Comparison of ENCODE assay signal across 13 cellular contexts in genomic region chr19:16654151-16654550, GRCh38. TPM values are rescaled to one million over a fixed set of nuclear protein-coding genes. Genes with fewer than 3 reads are reported as not detected.
DNase-seq lines count a peak whose midpoint lies in the region; ATAC-seq, FAIRE-seq and TF ChIP-seq lines count a peak whose summit lies in the region.
"Had no signal": no experiment of that assay in that cellular context is flagged by ENCODE, and none has a peak within 500 bp of the region (broad histone marks: within the 10 kb centered on the region; RNA-seq: fewer than 3 reads in every experiment).

No MANE protein-coding gene starts in this region.

- TF ChIP-seq CTCF in NB4 (IDR thresholded peaks at IDR 0.05; ENCODE audit: low read depth, low read length) (no peak), K562 (IDR thresholded peaks at IDR 0.05 in 2 of 3, conservative IDR thresholded peaks at IDR 0.05 in 1 of 3; ENCODE audit: insufficient read depth in 2 of 3, low read depth in 1 of 3, low read length in 3 of 3) (no peak), prostate gland (IDR thresholded peaks at IDR 0.05) (no peak)

- BruUV-seq in K562 (replicated peaks; lab: Mats Ljungman, UMichigan): no TSS peak

- H2AFZ ChIP-seq in K562 (ENCODE audit: low read depth, low read length): no peak overlapping the region

- TF ChIP-seq RAD21 in K562 (CRISPR knock-in tag; conservative IDR thresholded peaks at IDR 0.05 in 1 of 2, IDR thresholded peaks at IDR 0.05 in 1 of 2): no peak

- ATAC-seq in K562 (peak; percentile 89), GM21423 (IDR thresholded peaks at IDR 0.05; ENCODE audit: unreplicated experiment) (no peak), GM18520 (IDR thresholded peaks at IDR 0.05; ENCODE audit: unreplicated experiment) (no peak)

- POLR2A ChIA-PET in K562 (lab: Yijun Ruan, JAX): interaction anchor here (1.0 to 1.1 kb wide), 2 partner anchors 9 to 11 kb away, joined by 3 read pairs; no protein-coding TSS in a partner anchor

- peaks cover 92% of the 10 kb centered on the region for H3K36me3 ChIP-seq in K562 (ENCODE audit: control insufficient read depth, insufficient read depth, low read length)
- H3K36me3 ChIP-seq in prostate gland: no peaks in the 10 kb centered on the region

- FAIRE-seq in K562 (lab: Jason Lieb, UNC): no peak

- in situ Hi-C loops in K562 (cut with MboI): no loop called here

- intact Hi-C loops in K562 (cut with micrococcal nuclease) (no loop called here), prostate gland (cut with DNase I) (no loop called here)

- H3K9ac ChIP-seq in K562 (ENCODE audit: insufficient read depth in 1 of 2, low read depth in 2 of 2, low read length in 2 of 2): no peak overlapping the region

- no peak for TF ChIP-seq EP300 in K562 (IDR thresholded peaks at IDR 0.05; ENCODE audit: low read length)

- TF ChIP-seq POLR2A in NB4 (IDR thresholded peaks at IDR 0.05; ENCODE audit: extremely low read depth, insufficient read length) (no peak), K562 (conservative IDR thresholded peaks at IDR 0.05) (no peak; the same call in 1 of the 2 replicates), prostate gland (IDR thresholded peaks at IDR 0.05) (no peak)

- peak; percentile 82 for DNase-seq in NCI-H82 (lab: John Stamatoyannopoulos, UW)
- DNase-seq in NCI-H82 treated with DMSO at 0.1 percent for 48 hours (lab: John Stamatoyannopoulos, UW; ENCODE audit: unreplicated experiment): no peak
- peak; percentile 30 for DNase-seq in NB4 (ENCODE audit: low read depth)
- peak in 3 of 4 experiments; percentile 73 to 79 (median 73) for DNase-seq in K562 (ENCODE audit: extremely low read depth in 1 of 4, low spot score in 3 of 4)
- no peak for DNase-seq in prostate gland (ENCODE audit: low spot score)
- no peak for DNase-seq in COLO829 (ENCODE audit: low spot score)
- DNase-seq: activated CD4-positive, CD25-positive, alpha-beta regulatory T cell treated with anti-CD3 and anti-CD28 coated beads, Interleukin-2, amount 50 U/mL, for 72 hours; NCI-H1105 treated with DMSO at 0.1 percent for 48 hours; NCI-H748 treated with DMSO at 0.1 percent for 48 hours; upper lobe of left lung had no signal

- H3K4me3 ChIP-seq in NB4 (ENCODE audit: low read depth, low read length) (no peak overlapping the region), K562 (no peak overlapping the region), prostate gland (no peak overlapping the region)
- H3K4me3 ChIP-seq: SJSA1, upper lobe of left lung had no signal

- H3K79me2 ChIP-seq in K562 (ENCODE audit: control insufficient read depth, insufficient read depth, low read length): peaks cover 32% of the 10 kb centered on the region

- peaks cover 9% of the 10 kb centered on the region for H4K20me1 ChIP-seq in K562 (replicated peaks; ENCODE audit: control insufficient read depth, insufficient read depth, low read length)

- peaks cover 3% of the 10 kb centered on the region for H3K9me1 ChIP-seq in K562 (ENCODE audit: control insufficient read depth, insufficient read depth, low read length)

- H3K4me1 ChIP-seq in K562 (replicated peaks in 1 of 2; ENCODE audit: control insufficient read depth in 2 of 2, insufficient read depth in 2 of 2, low read length in 2 of 2) (peaks cover 4% of the 10 kb centered on the region in 2 experiments; a peak in 3 of 5 replicates), prostate gland (replicated peaks) (peaks cover 15% of the 10 kb centered on the region)

- H3K9me3 ChIP-seq in K562 (replicated peaks; ENCODE audit: control insufficient read depth, insufficient read depth, low read depth, low read length): no peaks in the 10 kb centered on the region
- no peaks in the 10 kb centered on the region for H3K9me3 ChIP-seq in prostate gland
- H3K9me3 ChIP-seq: SJSA1, upper lobe of left lung had no signal

- 100% methylated on average over 3 of the region's 3 CpGs for WGBS in K562 (ENCODE audit: insufficient coverage, low coverage, missing lambda C conversion rate)
- 93% methylated on average over 3 of the region's 3 CpGs for WGBS in prostate gland

- H3K4me2 ChIP-seq in K562 (ENCODE audit: insufficient read depth, low read length): no peak overlapping the region

- H3K27me3 ChIP-seq in K562 (ENCODE audit: control insufficient read depth in 2 of 2, insufficient read depth in 2 of 2, low read length in 2 of 2): no peaks in the 10 kb centered on the region
- H3K27me3 ChIP-seq in prostate gland (replicated peaks; ENCODE audit: insufficient read depth): no peaks in the 10 kb centered on the region
- H3K27me3 ChIP-seq: SJSA1, upper lobe of left lung had no signal

- H3K27ac ChIP-seq in K562 (ENCODE audit: extremely low read depth, low read depth, low read length) (no peak overlapping the region), prostate gland (peak overlapping the region; percentile 61 to 70)
- H3K27ac ChIP-seq: SJSA1, upper lobe of left lung had no signal

- CTCF ChIA-PET in K562 (lab: Yijun Ruan, JAX; ENCODE audit: low intra/inter-chr PET ratio): no interaction called here

TF ChIP-seq in K562, 482 proteins besides CTCF, POLR2A, EP300 and RAD21 (continues in another document):
- no peak for TF ChIP-seq ELF4 (CRISPR knock-in tag; IDR thresholded peaks at IDR 0.05)
- no peak for TF ChIP-seq TCF3 (CRISPR knock-in tag; IDR thresholded peaks at IDR 0.05)
- no peak for TF ChIP-seq CCNT2 (IDR thresholded peaks at IDR 0.05; ENCODE audit: borderline replicate concordance, extremely low read depth, insufficient read length, low read depth, low read length)
- peak; percentile 86 for TF ChIP-seq NFYB (IDR thresholded peaks at IDR 0.05; ENCODE audit: extremely low read depth, insufficient read length)
- TF ChIP-seq RAD51 (IDR thresholded peaks at IDR 0.05; ENCODE audit: borderline replicate concordance, low read depth): peak; percentile 80; the same call in 1 of the 2 replicates
- TF ChIP-seq SUPT5H (IDR thresholded peaks at IDR 0.05): no peak
- TF ChIP-seq HEY1 (CRISPR knock-in tag; IDR thresholded peaks at IDR 0.05; ENCODE audit: borderline replicate concordance): no peak

RNA-seq across cellular contexts. Expression of gene SMIM7, which starts 5.8 kb away (rescaled TPM):
- 167 and 203 TPM in 2 replicates for total RNA-seq in K562 (2011; cell fraction: chromatin; rRNA removed; ENCODE audit: low replicate concordance)
- 137 and 142 TPM in 2 replicates for total RNA-seq in K562 (2011; cell fraction: nucleolus; rRNA removed)
- total RNA-seq in K562 (2011; cell fraction: nucleoplasm; rRNA removed): 167 and 208 TPM in 2 replicates
- total RNA-seq in K562 (2014; rRNA removed) (55.3 and 63.3 TPM in 2 replicates), K562 (2014; rRNA removed; fragmentation: Illumina TruSeq; extraction: Trizol) (102 and 109 TPM in 2 replicates), K562 (2015; rRNA removed; fragmentation: Illumina TruSeq; extraction: Trizol) (110 and 114 TPM in 2 replicates), K562 (2021) (72.5 and 72.7 TPM in 2 replicates), prostate gland (100 to 1,000 TPM; 146 to 171 TPM)
- polyA plus RNA-seq in K562 (2011; rRNA removed) (95.0 and 107 TPM in 2 replicates), K562 (2014; fragmentation: Illumina TruSeq; extraction: Trizol) (85.6 and 113 TPM in 2 replicates), K562 (2014; fragmentation: Nextera tagmentation; extraction: Ambion mirVana) (100 to 1,000 TPM; 233 to 265 TPM), K562 (2014; rRNA removed) (105 and 122 TPM in 2 replicates)
- polyA plus RNA-seq in K562 (2011; cell fraction: cytosol; rRNA removed): 60.8 and 84.9 TPM in 2 replicates
- polyA plus RNA-seq in K562 (2011; cell fraction: nucleus; rRNA removed): 50.6 and 64.0 TPM in 2 replicates
- 67.5 and 69.7 TPM in 2 replicates for polyA plus RNA-seq in K562 (2012)
- 61.4 and 64.6 TPM in 2 replicates for polyA minus RNA-seq in K562 (2011; rRNA and poly(A)+ RNA removed)
- polyA minus RNA-seq in K562 (2011; cell fraction: cytosol; rRNA and poly(A)+ RNA removed): 24.3 and 33.3 TPM in 2 replicates
- polyA minus RNA-seq in K562 (2011; cell fraction: nucleus; rRNA and poly(A)+ RNA removed): 24.4 and 40.8 TPM in 2 replicates

RNA-seq across cellular contexts. Expression of gene TMEM38A, which starts 6.8 kb away (rescaled TPM):
- 5.1 and 6.9 TPM in 2 replicates for total RNA-seq in K562 (2011; cell fraction: chromatin; rRNA removed; ENCODE audit: low replicate concordance)
- 3.9 and 5.3 TPM in 2 replicates for total RNA-seq in K562 (2011; cell fraction: nucleolus; rRNA removed)
- total RNA-seq in K562 (2011; cell fraction: nucleoplasm; rRNA removed): 4.2 and 4.7 TPM in 2 replicates
- total RNA-seq in K562 (2014; rRNA removed) (0.77 and 4.3 TPM in 2 replicates), K562 (2014; rRNA removed; fragmentation: Illumina TruSeq; extraction: Trizol) (1.2 and 1.4 TPM in 2 replicates), K562 (2015; rRNA removed; fragmentation: Illumina TruSeq; extraction: Trizol) (0.90 and 1.6 TPM in 2 replicates), K562 (2021) (1.4 and 2.1 TPM in 2 replicates), prostate gland (10 to 100 TPM; 11.7 to 20.6 TPM)
- polyA plus RNA-seq in K562 (2011; rRNA removed) (1.5 and 1.8 TPM in 2 replicates), K562 (2014; fragmentation: Illumina TruSeq; extraction: Trizol) (0.77 and 2.4 TPM in 2 replicates), K562 (2014; fragmentation: Nextera tagmentation; extraction: Ambion mirVana) (under 1 TPM; 0.35 to 0.44 TPM), K562 (2014; rRNA removed) (1.9 and 3.3 TPM in 2 replicates)
- polyA plus RNA-seq in K562 (2011; cell fraction: cytosol; rRNA removed): 0.72 and 2.6 TPM in 2 replicates
- polyA plus RNA-seq in K562 (2011; cell fraction: nucleus; rRNA removed): 2.2 and 2.6 TPM in 2 replicates
- 1.3 and 1.4 TPM in 2 replicates for polyA plus RNA-seq in K562 (2012)
- polyA minus RNA-seq in K562 (2011; rRNA and poly(A)+ RNA removed): 0.78 and 4.0 TPM in 2 replicates
- 1.2 and 2.3 TPM in 2 replicates for polyA minus RNA-seq in K562 (2011; cell fraction: cytosol; rRNA and poly(A)+ RNA removed)
- 0.89 and 0.94 TPM in 2 replicates for polyA minus RNA-seq in K562 (2011; cell fraction: nucleus; rRNA and poly(A)+ RNA removed)

RNA-seq across cellular contexts. Expression of gene MED26, which starts 26.1 kb away (rescaled TPM):
- total RNA-seq in K562 (2011; cell fraction: chromatin; rRNA removed; ENCODE audit: low replicate concordance): 31.4 and 62.0 TPM in 2 replicates
- total RNA-seq in K562 (2011; cell fraction: nucleolus; rRNA removed): 34.2 and 40.0 TPM in 2 replicates
- total RNA-seq in K562 (2011; cell fraction: nucleoplasm; rRNA removed): 27.1 and 33.1 TPM in 2 replicates
- 12.9 and 15.2 TPM in 2 replicates for total RNA-seq in K562 (2014; rRNA removed)
- 3.7 and 4.6 TPM in 2 replicates for total RNA-seq in K562 (2014; rRNA removed; fragmentation: Illumina TruSeq; extraction: Trizol)
- total RNA-seq in K562 (2015; rRNA removed; fragmentation: Illumina TruSeq; extraction: Trizol): 7.1 and 7.5 TPM in 2 replicates
- total RNA-seq in K562 (2021): 15.1 and 16.5 TPM in 2 replicates
- 5.6 and 6.1 TPM in 2 replicates for polyA plus RNA-seq in K562 (2011; rRNA removed)
- polyA plus RNA-seq in K562 (2011; cell fraction: cytosol; rRNA removed): 5.8 and 11.0 TPM in 2 replicates
- polyA plus RNA-seq in K562 (2011; cell fraction: nucleus; rRNA removed): 6.6 and 9.2 TPM in 2 replicates
- polyA plus RNA-seq in K562 (2012): 5.5 and 7.2 TPM in 2 replicates
- polyA plus RNA-seq in K562 (2014; fragmentation: Illumina TruSeq; extraction: Trizol): 6.2 and 8.4 TPM in 2 replicates
- polyA plus RNA-seq in K562 (2014; fragmentation: Nextera tagmentation; extraction: Ambion mirVana): under 1 TPM; 0.71 to 0.86 TPM
- polyA plus RNA-seq in K562 (2014; rRNA removed): 8.4 and 9.0 TPM in 2 replicates
- polyA minus RNA-seq in K562 (2011; rRNA and poly(A)+ RNA removed): 5.4 and 10.0 TPM in 2 replicates
- 10.9 and 11.5 TPM in 2 replicates for polyA minus RNA-seq in K562 (2011; cell fraction: cytosol; rRNA and poly(A)+ RNA removed)
- polyA minus RNA-seq in K562 (2011; cell fraction: nucleus; rRNA and poly(A)+ RNA removed): 13.2 and 20.2 TPM in 2 replicates
- 10 to 100 TPM; 13.5 to 29.9 TPM for total RNA-seq in prostate gland

Comparison
In these comparisons a context has a peak if more than half of its experiments do, and no peak if none do; other contexts are left out.
1. DNase-seq: peak in NCI-H82 (single experiment), NB4 (single experiment) and K562 (3 of 4); none in NCI-H82 treated with DMSO at 0.1 percent for 48 hours (single experiment), prostate gland (single experiment) and COLO829 (single experiment).